In genomic region chr14:37295262-37295661, GRCh38 we compare ENCODE assay signal across 3 cellular contexts.
DNase-seq lines count a peak whose midpoint lies in the region; ATAC-seq, FAIRE-seq and TF ChIP-seq lines count a peak whose summit lies in the region.
"Not testable (repeated sequence)": the region's sequence is repeated elsewhere in the genome, so short reads cannot be mapped to it uniquely, and the experiment has no call there.

No MANE protein-coding gene starts in this region.

- H3K9me3 Mint-ChIP-seq in stimulated activated naive B cell treated with anti-CD40 and anti-IgM and Interleukin-4, amounts not matched to agents 10 μg/mL and 1 μg/mL and 100 μg/mL, for 72 hours = peaks cover 10 to 12% of the 10 kb centered on the region in 2 donors

- CTCF ChIA-PET in K562 (lab: Yijun Ruan, JAX; ENCODE audit: low intra/inter-chr PET ratio); HepG2 (lab: Yijun Ruan, JAX; ENCODE audit: low intra/inter-chr PET ratio, low total read pairs): not testable (repeated sequence)

- H3K4me3 ChIP-seq in K562; HepG2 (replicated peaks in 1 of 3; ENCODE audit: insufficient read depth in 1 of 3, low read depth in 2 of 3, low read length in 3 of 3): not testable (repeated sequence)

- not testable (repeated sequence) for H3K27me3 Mint-ChIP-seq in stimulated activated naive B cell treated with anti-CD40 and anti-IgM and Interleukin-4, amounts not matched to agents 10 μg/mL and 1 μg/mL and 100 μg/mL, for 72 hours

- not testable (repeated sequence) for DNase-seq in K562 (ENCODE audit: extremely low read depth in 1 of 4, low spot score in 3 of 4); HepG2 (ENCODE audit: low spot score); stimulated activated naive B cell treated with anti-CD40 and anti-IgM and Interleukin-4, amounts not matched to agents 10 μg/mL and 1 μg/mL and 100 μg/mL, for 72 hours

- H3K4me2 ChIP-seq in K562 (ENCODE audit: insufficient read depth, low read length); HepG2 (ENCODE audit: low read depth, low read length): not testable (repeated sequence)

- H2AFZ ChIP-seq in K562 (ENCODE audit: low read depth, low read length); HepG2 (ENCODE audit: low read length): not testable (repeated sequence)

- intact Hi-C loops in K562 (cut with micrococcal nuclease); HepG2 (cut with micrococcal nuclease; ENCODE audit: unreplicated experiment): not testable (repeated sequence)

- H3K27ac ChIP-seq in K562 (ENCODE audit: extremely low read depth, low read depth, low read length); HepG2 (ENCODE audit: extremely low read length, insufficient read depth, low read length): not testable (repeated sequence)

- not testable (repeated sequence) for H3K36me3 Mint-ChIP-seq in stimulated activated naive B cell treated with anti-CD40 and anti-IgM and Interleukin-4, amounts not matched to agents 10 μg/mL and 1 μg/mL and 100 μg/mL, for 72 hours

- H3K36me3 ChIP-seq in K562 (ENCODE audit: control insufficient read depth, insufficient read depth, low read length); HepG2 (replicated peaks in 1 of 2; ENCODE audit: control insufficient read depth in 1 of 2, insufficient read depth in 2 of 2, low read length in 2 of 2): not testable (repeated sequence)

- not testable (repeated sequence) for H3K4me3 Mint-ChIP-seq in stimulated activated naive B cell treated with anti-CD40 and anti-IgM and Interleukin-4, amounts not matched to agents 10 μg/mL and 1 μg/mL and 100 μg/mL, for 72 hours

- POLR2A ChIA-PET in K562 (lab: Yijun Ruan, JAX); HepG2 (lab: Yijun Ruan, JAX): not testable (repeated sequence)

- FAIRE-seq in K562 (lab: Jason Lieb, UNC); HepG2 (lab: Jason Lieb, UNC): not testable (repeated sequence)

- TF ChIP-seq CTCF in K562 (IDR thresholded peaks at IDR 0.05 in 2 of 3, conservative IDR thresholded peaks at IDR 0.05 in 1 of 3; ENCODE audit: insufficient read depth in 2 of 3, low read depth in 1 of 3, low read length in 3 of 3); HepG2 (CRISPR knock-in tag; IDR thresholded peaks at IDR 0.05): not testable (repeated sequence)

- not testable (repeated sequence) for H3K9me1 ChIP-seq in K562 (ENCODE audit: control insufficient read depth, insufficient read depth, low read length)

- not testable (repeated sequence) for TF ChIP-seq POLR2A in K562 (conservative IDR thresholded peaks at IDR 0.05); HepG2 (IDR thresholded peaks at IDR 0.05; ENCODE audit: insufficient read depth in 1 of 2, low read depth in 2 of 2, low read length in 2 of 2)

- not testable (repeated sequence) for TF ChIP-seq RAD21 in K562 (CRISPR knock-in tag; conservative IDR thresholded peaks at IDR 0.05 in 1 of 2, IDR thresholded peaks at IDR 0.05 in 1 of 2); HepG2 (CRISPR knock-in tag; IDR thresholded peaks at IDR 0.05)

- WGBS in K562 (ENCODE audit: insufficient coverage, low coverage, missing lambda C conversion rate) = 86% methylated on average over 1 of the region's 1 CpG
- WGBS in HepG2 (ENCODE audit: low lambda C conversion rate) = 95% methylated on average over 1 of the region's 1 CpG

- H4K20me1 ChIP-seq in K562 (replicated peaks; ENCODE audit: control insufficient read depth, insufficient read depth, low read length); HepG2 (ENCODE audit: insufficient read depth, low read length): not testable (repeated sequence)

- H3K4me1 Mint-ChIP-seq in stimulated activated naive B cell treated with anti-CD40 and anti-IgM and Interleukin-4, amounts not matched to agents 10 μg/mL and 1 μg/mL and 100 μg/mL, for 72 hours = not testable (repeated sequence)

- BruUV-seq in K562 (replicated peaks; lab: Mats Ljungman, UMichigan); HepG2 (replicated peaks; lab: Mats Ljungman, UMichigan): not testable (repeated sequence)

- not testable (repeated sequence) for H3K4me1 ChIP-seq in K562 (replicated peaks in 1 of 2; ENCODE audit: control insufficient read depth in 2 of 2, insufficient read depth in 2 of 2, low read length in 2 of 2); HepG2 (ENCODE audit: insufficient read depth, low read length)

- not testable (repeated sequence) for H3K79me2 ChIP-seq in K562 (ENCODE audit: control insufficient read depth, insufficient read depth, low read length); HepG2 (ENCODE audit: insufficient read depth, low read length)

- peak overlapping the region; percentile 37 for H3K27ac Mint-ChIP-seq in stimulated activated naive B cell treated with anti-CD40 and anti-IgM and Interleukin-4, amounts not matched to agents 10 μg/mL and 1 μg/mL and 100 μg/mL, for 72 hours

- not testable (repeated sequence) for TF ChIP-seq EP300 in K562 (IDR thresholded peaks at IDR 0.05; ENCODE audit: low read length); HepG2 (IDR thresholded peaks at IDR 0.05; ENCODE audit: low read depth in 2 of 2, low read length in 2 of 2); HepG2 (CRISPR knock-in tag; IDR thresholded peaks at IDR 0.05; ENCODE audit: borderline replicate concordance)

- ATAC-seq in K562; HepG2; stimulated activated naive B cell treated with anti-CD40 and anti-IgM and Interleukin-4, amounts not matched to agents 10 μg/mL and 1 μg/mL and 100 μg/mL, for 72 hours (replicated peaks): not testable (repeated sequence)

- H3K9ac ChIP-seq in K562 (ENCODE audit: insufficient read depth in 1 of 2, low read depth in 2 of 2, low read length in 2 of 2); HepG2 (ENCODE audit: insufficient read depth, low read depth, low read length): not testable (repeated sequence)

- not testable (repeated sequence) for H3K9me3 ChIP-seq in K562 (replicated peaks; ENCODE audit: control insufficient read depth, insufficient read depth, low read depth, low read length)
- H3K9me3 ChIP-seq in HepG2 (ENCODE audit: low read length) = peaks cover 19% of the 10 kb centered on the region

- not testable (repeated sequence) for H3K27me3 ChIP-seq in K562 (ENCODE audit: control insufficient read depth in 2 of 2, insufficient read depth in 2 of 2, low read length in 2 of 2); HepG2 (ENCODE audit: control insufficient read depth in 1 of 2, insufficient read depth in 2 of 2, low read length in 2 of 2)

- in situ Hi-C loops in K562 (cut with MboI); HepG2 (cut with HindIII; ENCODE audit: extremely low pct_ligation_motif_present, low pct_unique_long_range_greater_than_20kb): not testable (repeated sequence)

TF ChIP-seq in K562, 482 proteins besides CTCF, POLR2A, EP300 and RAD21:
- peak; percentile 78 for TF ChIP-seq ZNF507 (tag; conservative IDR thresholded peaks at IDR 0.05)

TF ChIP-seq in HepG2, 621 proteins besides CTCF, POLR2A, EP300 and RAD21:
- TF ChIP-seq TCF7 (IDR thresholded peaks at IDR 0.05; ENCODE audit: low read depth) (0 out of 2 replicates have a peak, but pooled peaks have one; percentile 13), ZNF354B (CRISPR knock-in tag; IDR thresholded peaks at IDR 0.05) (peak; percentile 77; the same call in 1 of the 2 replicates)
